Comparison of ENCODE assay signal across 32 cellular contexts in genomic region chr16:20520103-20520502, GRCh38. TPM values are rescaled to one million over a fixed set of nuclear protein-coding genes. Genes with fewer than 3 reads are reported as not detected.
"Had no signal": no experiment of that assay in that cellular context is flagged by ENCODE, and none has a peak within 500 bp of the region (broad histone marks: within the 10 kb centered on the region; RNA-seq: fewer than 3 reads in every experiment).

No MANE protein-coding gene starts in this region.

- H3K9me3 ChIP-seq: stomach, suprapubic skin, testis, thoracic aorta, thyroid gland, tibial artery, tibial nerve, transverse colon, upper lobe of left lung, upper lobe of right lung, uterus, vagina had no signal

- H3K27me3 Mint-ChIP-seq: type B pancreatic cell had no signal

- H3K4me1 ChIP-seq: stomach, testis, thyroid gland, tibial artery, tibial nerve, transverse colon, upper lobe of left lung, upper lobe of right lung, uterus, vagina had no signal

- DNase-seq: stimulated activated CD4-positive, alpha-beta T cell treated with anti-CD3 and anti-CD28 coated beads, Interleukin-2, amount 100 ng/mL, for 48 hours; stimulated activated CD4-positive, alpha-beta T cell treated with anti-CD3 and anti-CD28 coated beads, Interleukin-4, amount 100 ng/mL, for 1 hour; stimulated activated CD4-positive, alpha-beta T cell treated with anti-CD3 and anti-CD28 coated beads, Interleukin-4, amount 100 ng/mL, for 24 hours; stimulated activated CD4-positive, alpha-beta T cell treated with anti-CD3 and anti-CD28 coated beads, Interleukin-4, amount 100 ng/mL, for 4 hours; stimulated activated CD8-positive, alpha-beta memory T cell treated with anti-CD3 and anti-CD28 coated beads, Interleukin-4, amount 100 ng/mL, for 48 hours; stimulated activated naive B cell treated with anti-CD40 and anti-IgM and Interleukin-4, amounts not matched to agents 10 μg/mL and 1 μg/mL and 100 μg/mL, for 72 hours; stimulated activated naive CD4-positive, alpha-beta T cell; stimulated activated naive CD4-positive, alpha-beta T cell treated with Interleukin-2 at 50 U/mL for 16 hours; stimulated activated naive CD8-positive, alpha-beta T cell treated with anti-CD3 and anti-CD28 coated beads, Interleukin-15, amount 100 ng/mL, for 72 hours; stimulated activated naive CD8-positive, alpha-beta T cell treated with anti-CD3 and anti-CD28 coated beads, Interleukin-15, Interleukin-2, amounts not matched to agents 100 U/mL and 50 U/mL, for 24 hours; stomach; substantia nigra; testis; thyroid gland; tibial artery; transverse colon; trophoblast cell; upper lobe of left lung; upper lobe of right lung; uterus had no signal

- H3K27ac ChIP-seq: stomach, suprapubic skin, testis, thoracic aorta, thyroid gland, tibial artery, tibial nerve, transverse colon, upper lobe of left lung, upper lobe of right lung, uterus, vagina had no signal

- H3K4me3 ChIP-seq: stomach, suprapubic skin, testis, thoracic aorta, thyroid gland, tibial artery, tibial nerve, transverse colon, upper lobe of left lung, upper lobe of right lung, uterus, vagina had no signal

- H3K27me3 ChIP-seq: stomach, suprapubic skin, testis, thyroid gland, tibial artery, tibial nerve, transverse colon, upper lobe of left lung, upper lobe of right lung, uterus, vagina had no signal

- H3K9me3 Mint-ChIP-seq: stimulated activated effector memory CD8-positive, alpha-beta T cell treated with anti-CD3 and anti-CD28 coated beads, Interleukin-12 subunit alpha, Interleukin-12 subunit beta, amount 100 ng/mL, for 72 hours; type B pancreatic cell had no signal

- H3K4me3 Mint-ChIP-seq: stimulated activated effector memory CD8-positive, alpha-beta T cell treated with anti-CD3 and anti-CD28 coated beads, Interleukin-12 subunit alpha, Interleukin-12 subunit beta, amount 100 ng/mL, for 72 hours; stimulated activated memory B cell treated with anti-CD40 and anti-IgM and Interleukin-4, amounts not matched to agents 10 μg/mL and 1 μg/mL and 100 μg/mL, for 72 hours; stimulated activated naive B cell treated with anti-CD40 and anti-IgM and Interleukin-4, amounts not matched to agents 10 μg/mL and 1 μg/mL and 100 μg/mL, for 72 hours; stimulated activated naive CD8-positive, alpha-beta T cell treated with anti-CD3 and anti-CD28 coated beads, Interleukin-15, amount 100 ng/mL, for 72 hours; stimulated activated naive CD8-positive, alpha-beta T cell treated with anti-CD3 and anti-CD28 coated beads, Interleukin-15, Interleukin-2, amounts not matched to agents 100 ng/mL and 50 ng/mL, for 24 hours; type B pancreatic cell had no signal

- FAIRE-seq: urothelium cell line had no signal

- H3K36me3 ChIP-seq: stomach, suprapubic skin, thoracic aorta, thyroid gland, tibial artery, tibial nerve, transverse colon, upper lobe of left lung, upper lobe of right lung, uterus, vagina had no signal

- H3K27ac Mint-ChIP-seq: stimulated activated effector memory CD8-positive, alpha-beta T cell treated with anti-CD3 and anti-CD28 coated beads, Interleukin-12 subunit alpha, Interleukin-12 subunit beta, amount 100 ng/mL, for 72 hours; stimulated activated memory B cell treated with anti-CD40 and anti-IgM and Interleukin-4, amounts not matched to agents 10 μg/mL and 1 μg/mL and 100 μg/mL, for 72 hours; stimulated activated naive B cell treated with anti-CD40 and anti-IgM and Interleukin-4, amounts not matched to agents 10 μg/mL and 1 μg/mL and 100 μg/mL, for 72 hours; stimulated activated naive CD8-positive, alpha-beta T cell treated with anti-CD3 and anti-CD28 coated beads, Interleukin-15, amount 100 ng/mL, for 72 hours; stimulated activated naive CD8-positive, alpha-beta T cell treated with anti-CD3 and anti-CD28 coated beads, Interleukin-15, Interleukin-2, amounts not matched to agents 100 ng/mL and 50 ng/mL, for 24 hours; type B pancreatic cell had no signal

- ATAC-seq: stimulated activated effector memory CD8-positive, alpha-beta T cell treated with anti-CD3 and anti-CD28 coated beads, Interleukin-12 subunit alpha, Interleukin-12 subunit beta, amount 100 ng/mL, for 72 hours; stimulated activated memory B cell treated with anti-CD40 and anti-IgM and Interleukin-4, amounts not matched to agents 10 μg/mL and 1 μg/mL and 100 μg/mL, for 72 hours; stimulated activated naive B cell treated with anti-CD40 and anti-IgM and Interleukin-4, amounts not matched to agents 10 μg/mL and 1 μg/mL and 100 μg/mL, for 72 hours; stimulated activated naive CD8-positive, alpha-beta T cell treated with anti-CD3 and anti-CD28 coated beads, Interleukin-15, amount 100 ng/mL, for 72 hours; stimulated activated naive CD8-positive, alpha-beta T cell treated with anti-CD3 and anti-CD28 coated beads, Interleukin-15, Interleukin-2, amounts not matched to agents 100 U/mL and 50 U/mL, for 24 hours; upper lobe of right lung had no signal

- H3K4me1 Mint-ChIP-seq: stimulated activated effector memory CD8-positive, alpha-beta T cell treated with anti-CD3 and anti-CD28 coated beads, Interleukin-12 subunit alpha, Interleukin-12 subunit beta, amount 100 ng/mL, for 72 hours; stimulated activated memory B cell treated with anti-CD40 and anti-IgM and Interleukin-4, amounts not matched to agents 10 μg/mL and 1 μg/mL and 100 μg/mL, for 72 hours; stimulated activated naive B cell treated with anti-CD40 and anti-IgM and Interleukin-4, amounts not matched to agents 10 μg/mL and 1 μg/mL and 100 μg/mL, for 72 hours; stimulated activated naive CD8-positive, alpha-beta T cell treated with anti-CD3 and anti-CD28 coated beads, Interleukin-15, amount 100 ng/mL, for 72 hours had no signal

- H3K36me3 Mint-ChIP-seq: stimulated activated effector memory CD8-positive, alpha-beta T cell treated with anti-CD3 and anti-CD28 coated beads, Interleukin-12 subunit alpha, Interleukin-12 subunit beta, amount 100 ng/mL, for 72 hours; stimulated activated memory B cell treated with anti-CD40 and anti-IgM and Interleukin-4, amounts not matched to agents 10 μg/mL and 1 μg/mL and 100 μg/mL, for 72 hours; stimulated activated naive B cell treated with anti-CD40 and anti-IgM and Interleukin-4, amounts not matched to agents 10 μg/mL and 1 μg/mL and 100 μg/mL, for 72 hours; type B pancreatic cell had no signal

RNA-seq across cellular contexts. Expression of gene ACSM2B, which starts 56.1 kb away (rescaled TPM):
- total RNA-seq: subcutaneous adipose tissue, temporal lobe, thoracic aorta, transverse colon, upper lobe of right lung, ureter, vagina had no signal
